Comparison of ENCODE assay signal across 23 cellular contexts in the genomic region with DNA sequence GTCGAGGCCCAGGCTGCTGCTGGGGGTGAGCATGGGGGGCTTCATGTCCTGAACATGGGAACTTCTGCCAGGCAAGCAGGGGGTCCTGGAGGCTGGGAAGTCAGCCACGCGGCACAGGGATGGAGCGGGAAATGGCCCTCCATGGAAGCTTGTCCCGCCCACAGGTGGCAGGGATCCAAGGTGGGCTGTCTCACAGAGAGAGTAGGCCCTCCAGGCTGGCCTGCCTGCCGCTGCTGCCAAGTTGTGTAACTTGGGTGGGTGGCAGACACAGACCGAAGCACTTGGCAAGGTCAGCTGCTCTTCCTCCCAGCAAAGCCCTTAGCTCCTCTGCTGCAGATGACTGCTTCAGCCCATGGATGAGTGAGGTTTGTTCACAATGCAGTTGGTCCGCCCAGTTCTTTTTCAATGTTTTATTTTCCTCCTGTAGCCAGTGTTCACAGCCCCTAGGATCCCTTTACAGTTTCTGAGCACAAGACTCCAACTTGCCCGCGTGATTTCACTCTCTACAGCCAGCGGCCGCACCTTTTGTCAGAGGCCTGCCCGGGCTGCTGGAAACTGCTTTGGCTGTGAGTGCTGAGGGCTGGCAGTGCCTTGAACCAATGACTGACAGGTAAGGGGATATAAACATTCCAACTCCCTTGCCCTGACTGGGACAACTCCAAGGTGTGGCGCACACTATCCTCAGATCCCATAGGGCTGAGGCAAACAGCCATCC. TPM values are rescaled to one million over a fixed set of nuclear protein-coding genes. Genes with fewer than 3 reads are reported as not detected.
A peak's percentile ranks its signal among the peaks of the same experiment; 100 is the strongest.
DNase-seq lines count a peak whose midpoint lies in the region; ATAC-seq, FAIRE-seq and TF ChIP-seq lines count a peak whose summit lies in the region.
"Had no signal": no experiment of that assay in that cellular context is flagged by ENCODE, and none has a peak within 500 bp of the region (broad histone marks: within the 10 kb centered on the region; RNA-seq: fewer than 3 reads in every experiment).

No MANE protein-coding gene starts in this region.

- no peaks in the 10 kb centered on the region for H3K79me2 ChIP-seq in astrocyte (ENCODE audit: insufficient read depth, low read length)

- H3K27me3 Mint-ChIP-seq in astrocyte (ENCODE audit: low read depth, unreplicated experiment) = peaks cover 10% of the 10 kb centered on the region
- H3K27me3 Mint-ChIP-seq: activated naive CD8-positive, alpha-beta T cell treated with anti-CD3 and anti-CD28 coated beads, Interleukin-2, amount 10 ng/mL, durations not matched to agents 7 days and 5 days had no signal

- no peak for TF ChIP-seq POLR2A in suprapubic skin (IDR thresholded peaks at IDR 0.05)

- FAIRE-seq in astrocyte (lab: Jason Lieb, UNC) = no peak

- peaks cover 9% of the 10 kb centered on the region for H3K9me3 Mint-ChIP-seq in astrocyte (ENCODE audit: unreplicated experiment)
- H3K9me3 Mint-ChIP-seq: H9, natural killer cell had no signal

- H3K27me3 ChIP-seq in astrocyte (ENCODE audit: insufficient read depth, low read length) (peaks cover 2% of the 10 kb centered on the region), suprapubic skin (peaks cover 23% of the 10 kb centered on the region)
- H3K27me3 ChIP-seq: right lobe of liver had no signal

- H2AFZ ChIP-seq in astrocyte (ENCODE audit: low read depth, low read length) = peak overlapping the region; percentile 10

- H3K4me1 Mint-ChIP-seq in astrocyte (ENCODE audit: low read depth, unreplicated experiment) = peaks cover 32% of the 10 kb centered on the region
- H3K4me1 Mint-ChIP-seq: activated naive CD8-positive, alpha-beta T cell treated with anti-CD3 and anti-CD28 coated beads, Interleukin-2, amount 10 ng/mL, durations not matched to agents 7 days and 5 days; H9; natural killer cell had no signal

- H3K27ac ChIP-seq in astrocyte (ENCODE audit: low read depth, low read length) = no peak overlapping the region
- H3K27ac ChIP-seq in suprapubic skin = no peak overlapping the region
- H3K27ac ChIP-seq: right lobe of liver, SJSA1, tibial artery had no signal

- H3K4me1 ChIP-seq in astrocyte (ENCODE audit: insufficient read depth, low read length) = no peaks in the 10 kb centered on the region
- no peaks in the 10 kb centered on the region for H3K4me1 ChIP-seq in suprapubic skin
- H3K4me1 ChIP-seq: right lobe of liver, SJSA1, tibial artery had no signal

- DNase-seq in DMS79 treated with DMSO at 0.1 percent for 48 hours (lab: John Stamatoyannopoulos, UW) (peak; percentile 45), M059J (ENCODE audit: low read depth) (peak; percentile 18), astrocyte (ENCODE audit: low read depth) (no peak), kidney tubule cell (ENCODE audit: low spot score) (peak; percentile 24), SHP77 treated with DMSO at 0.1 percent for 48 hours (lab: John Stamatoyannopoulos, UW) (no peak), suprapubic skin (ENCODE audit: low spot score in 2 of 2) (no peak)
- DNase-seq: activated effector memory CD4-positive, alpha-beta T cell treated with anti-CD3 and anti-CD28 coated beads, Interleukin-2, amount 50 U/mL, for 16 hours; activated naive CD8-positive, alpha-beta T cell treated with anti-CD3 and anti-CD28 coated beads, Interleukin-2, amount 10 ng/mL, durations not matched to agents 7 days and 5 days; CD4-positive, alpha-beta T cell; cerebellar nuclear complex; H9; natural killer cell; NCI-H1048; NCI-H1930; right lobe of liver; tibial artery had no signal

- peaks cover 6% of the 10 kb centered on the region for H3K36me3 Mint-ChIP-seq in astrocyte (ENCODE audit: low read depth, unreplicated experiment)
- H3K36me3 Mint-ChIP-seq: activated naive CD8-positive, alpha-beta T cell treated with anti-CD3 and anti-CD28 coated beads, Interleukin-2, amount 10 ng/mL, durations not matched to agents 7 days and 5 days; natural killer cell had no signal

- no peak for ATAC-seq in GM18867 (IDR thresholded peaks at IDR 0.05; ENCODE audit: unreplicated experiment)
- ATAC-seq: natural killer cell, Panc1, right lobe of liver had no signal

- no peaks in the 10 kb centered on the region for H4K20me1 ChIP-seq in astrocyte (ENCODE audit: insufficient read depth, low read length)

- no peak for TF ChIP-seq EP300 in suprapubic skin (IDR thresholded peaks at IDR 0.05)

- no peak overlapping the region for H3K4me3 Mint-ChIP-seq in astrocyte (ENCODE audit: unreplicated experiment)
- H3K4me3 Mint-ChIP-seq: activated naive CD8-positive, alpha-beta T cell treated with anti-CD3 and anti-CD28 coated beads, Interleukin-2, amount 10 ng/mL, durations not matched to agents 7 days and 5 days; CD4-positive, alpha-beta T cell; H9; natural killer cell; stimulated activated naive CD8-positive, alpha-beta T cell treated with anti-CD3 and anti-CD28 coated beads, Interleukin-15, Interleukin-2, amounts not matched to agents 100 ng/mL and 50 ng/mL, for 24 hours; T-helper 1 cell treated with Interleukin-12 subunit alpha and Interleukin-12 subunit beta and Interleukin-4 antibody, amounts not matched to agents 30 μg/mL and 1 μg/mL, for 36 hours had no signal

- H3K36me3 ChIP-seq in astrocyte (ENCODE audit: insufficient read depth, low read length) (no peaks in the 10 kb centered on the region), suprapubic skin (no peaks in the 10 kb centered on the region)
- H3K36me3 ChIP-seq: right lobe of liver, SJSA1, tibial artery had no signal

- WGBS in suprapubic skin = 93% methylated on average over 7 of the region's 14 CpGs

- H3K9me3 ChIP-seq in astrocyte (ENCODE audit: insufficient read depth, low read depth, low read length) (no peaks in the 10 kb centered on the region), suprapubic skin (no peaks in the 10 kb centered on the region)
- H3K9me3 ChIP-seq: right lobe of liver, SJSA1 had no signal

- H3K27ac Mint-ChIP-seq in astrocyte (ENCODE audit: unreplicated experiment) = no peak overlapping the region
- H3K27ac Mint-ChIP-seq: activated naive CD8-positive, alpha-beta T cell treated with anti-CD3 and anti-CD28 coated beads, Interleukin-2, amount 10 ng/mL, durations not matched to agents 7 days and 5 days; CD4-positive, alpha-beta T cell; H9; natural killer cell; stimulated activated naive CD8-positive, alpha-beta T cell treated with anti-CD3 and anti-CD28 coated beads, Interleukin-15, Interleukin-2, amounts not matched to agents 100 ng/mL and 50 ng/mL, for 24 hours; T-helper 1 cell treated with Interleukin-12 subunit alpha and Interleukin-12 subunit beta and Interleukin-4 antibody, amounts not matched to agents 30 μg/mL and 1 μg/mL, for 36 hours had no signal

- no peak overlapping the region for H3K4me2 ChIP-seq in astrocyte (ENCODE audit: low read length)

- H3K9ac ChIP-seq in astrocyte (ENCODE audit: low read length) = no peak overlapping the region

- H3K4me3 ChIP-seq in astrocyte (ENCODE audit: insufficient read depth, low read depth, low read length) (no peak overlapping the region), suprapubic skin (no peak overlapping the region)
- H3K4me3 ChIP-seq: right lobe of liver, SJSA1, tibial artery had no signal

- TF ChIP-seq CTCF in astrocyte (IDR thresholded peaks at IDR 0.05; ENCODE audit: insufficient read depth, low read depth, low read length) (no peak), suprapubic skin (IDR thresholded peaks at IDR 0.05) (no peak)

RNA-seq across cellular contexts. Expression of gene HCN4, which starts 26.7 kb away (rescaled TPM):
- 0.17 TPM in 1 of 2 replicates, not detected in the other for total RNA-seq in M059J (2014; rRNA removed; shearing (Covaris generic))
- total RNA-seq in astrocyte = 2.2 and 3.0 TPM in 2 replicates
- under 1 TPM in 1 of 4 donors, not detected in 3; 0.17 TPM for total RNA-seq in suprapubic skin
- total RNA-seq: activated naive CD8-positive, alpha-beta T cell treated with anti-CD3 and anti-CD28 coated beads, Interleukin-2, amount 10 ng/mL, durations not matched to agents 7 days and 5 days; CD4-positive, alpha-beta T cell; fibroblast of villous mesenchyme; natural killer cell; osteocyte; SJSA1 had no signal

Comparison
In these comparisons a context has a peak if more than half of its experiments do, and no peak if none do; other contexts are left out.
1. DNase-seq: peak in DMS79 treated with DMSO at 0.1 percent for 48 hours (single experiment), M059J (single experiment) and kidney tubule cell (single experiment); none in astrocyte (single experiment), SHP77 treated with DMSO at 0.1 percent for 48 hours (single experiment) and suprapubic skin (0 of 2).